18 cellular contexts compared by ENCODE assay signal in genomic region chr15:57019496-57020160, GRCh38.
DNase-seq lines count a peak whose midpoint lies in the region; ATAC-seq, FAIRE-seq and TF ChIP-seq lines count a peak whose summit lies in the region.
"Had no signal": no experiment of that assay in that cellular context is flagged by ENCODE, and none has a peak within 500 bp of the region (broad histone marks: within the 10 kb centered on the region; RNA-seq: fewer than 3 reads in every experiment).

No MANE protein-coding gene starts in this region.

- TF ChIP-seq POLR2A in heart left ventricle (IDR thresholded peaks at IDR 0.05) (no peak), gastrocnemius medialis (IDR thresholded peaks at IDR 0.05) (no peak)

- intact Hi-C loops in heart left ventricle (cut with DNase I) = no loop called here
- intact Hi-C loops in gastrocnemius medialis (cut with DNase I; ENCODE audit: low total_unique reads) = no loop called here
- intact Hi-C loops in A673 (cut with micrococcal nuclease; ENCODE audit: unreplicated experiment) = loop anchor here (5.0 to 10.0 kb wide), 3 partner anchors 123 to 525 kb away; no protein-coding TSS in a partner anchor

- H3K36me3 Mint-ChIP-seq in astrocyte (ENCODE audit: low read depth, unreplicated experiment) = peaks cover 5% of the 10 kb centered on the region

- no peak overlapping the region for H3K27ac ChIP-seq in astrocyte (ENCODE audit: low read depth, low read length)
- H3K27ac ChIP-seq in heart left ventricle = peak overlapping the region in 5 of 12 donors; percentile 2 to 29 (median 9)
- peak overlapping the region in 3 of 4 donors; percentile 17 to 33 (median 29) for H3K27ac ChIP-seq in gastrocnemius medialis
- H3K27ac ChIP-seq in A673 (ENCODE audit: low read depth, low read length, poor library complexity, severe bottlenecking) = no peak overlapping the region

- CTCF ChIA-PET in A673 (lab: Charles Lee) = no interaction called here

- H3K27me3 ChIP-seq in astrocyte (ENCODE audit: insufficient read depth, low read length) (no peaks in the 10 kb centered on the region), heart left ventricle (no peaks in the 10 kb centered on the region), gastrocnemius medialis (no peaks in the 10 kb centered on the region), A673 (replicated peaks; ENCODE audit: insufficient read depth, low read depth, low read length, poor library complexity) (no peaks in the 10 kb centered on the region)
- H3K27me3 ChIP-seq: BE2C had no signal

- H3K4me2 ChIP-seq in astrocyte (ENCODE audit: low read length) = peak overlapping the region; percentile 0
- H3K4me2 ChIP-seq: smooth muscle cell had no signal

- no TSS peak for BruUV-seq in A673 (replicated peaks; lab: Mats Ljungman, UMichigan)

- H3K27me3 Mint-ChIP-seq in astrocyte (ENCODE audit: low read depth, unreplicated experiment) = no peaks in the 10 kb centered on the region
- H3K27me3 Mint-ChIP-seq: activated naive CD8-positive, alpha-beta T cell treated with anti-CD3 and anti-CD28 coated beads for 36 hours; T-helper 17 cell had no signal

- H3K9me3 ChIP-seq in astrocyte (ENCODE audit: insufficient read depth, low read depth, low read length) (no peaks in the 10 kb centered on the region), heart left ventricle (peaks cover 0 to 7% (median 0%) of the 10 kb centered on the region in 12 donors), gastrocnemius medialis (no peaks in the 10 kb centered on the region), A673 (ENCODE audit: low read depth, low read length, poor library complexity, severe bottlenecking) (peaks cover 8% of the 10 kb centered on the region)
- H3K9me3 ChIP-seq: BE2C had no signal

- no peak overlapping the region for H3K4me3 Mint-ChIP-seq in astrocyte (ENCODE audit: unreplicated experiment)
- H3K4me3 Mint-ChIP-seq: activated naive CD8-positive, alpha-beta T cell treated with anti-CD3 and anti-CD28 coated beads for 36 hours; T-helper 17 cell had no signal

- ATAC-seq in heart left ventricle (peak; percentile 38 to 81 (median 58)), gastrocnemius medialis (no peak), GM21423 (IDR thresholded peaks at IDR 0.05; ENCODE audit: unreplicated experiment) (no peak)
- ATAC-seq: GM12878, T-helper 17 cell had no signal

- no peak overlapping the region for H2AFZ ChIP-seq in astrocyte (ENCODE audit: low read depth, low read length)

- POLR2A ChIA-PET in A673 (lab: Charles Lee; ENCODE audit: low non-redundant PET) = no interaction called here

- H3K4me1 ChIP-seq in astrocyte (ENCODE audit: insufficient read depth, low read length) (peaks cover 8% of the 10 kb centered on the region), heart left ventricle (peaks cover 0 to 48% (median 14%) of the 10 kb centered on the region in 12 donors), gastrocnemius medialis (peaks cover 25 to 27% of the 10 kb centered on the region in 2 donors), A673 (ENCODE audit: insufficient read depth, low read length, poor library complexity, severe bottlenecking) (peaks cover 37% of the 10 kb centered on the region)

- peak overlapping the region; percentile 58 for H3K27ac Mint-ChIP-seq in astrocyte (ENCODE audit: unreplicated experiment)
- H3K27ac Mint-ChIP-seq: activated naive CD8-positive, alpha-beta T cell treated with anti-CD3 and anti-CD28 coated beads for 36 hours; T-helper 17 cell had no signal

- H3K4me1 Mint-ChIP-seq in astrocyte (ENCODE audit: low read depth, unreplicated experiment) = peaks cover 8% of the 10 kb centered on the region

- in situ Hi-C loops in gastrocnemius medialis (cut with MboI; ENCODE audit: low sequenced_read_pairs in 4 of 4) = no loop called here

- no peak overlapping the region for H3K4me3 ChIP-seq in astrocyte (ENCODE audit: insufficient read depth, low read depth, low read length)
- no peak overlapping the region for H3K4me3 ChIP-seq in heart left ventricle
- no peak overlapping the region for H3K4me3 ChIP-seq in gastrocnemius medialis
- no peak overlapping the region for H3K4me3 ChIP-seq in A673 (ENCODE audit: low read depth, low read length, poor library complexity, severe bottlenecking)
- H3K4me3 ChIP-seq: GM12878, smooth muscle cell had no signal

- 69 to 85% (median 75%) methylated on average over 5 of the region's 5 CpGs for WGBS in heart left ventricle, 4 donors

- peaks cover 2% of the 10 kb centered on the region for H3K9me3 Mint-ChIP-seq in astrocyte (ENCODE audit: unreplicated experiment)

- TF ChIP-seq CTCF in astrocyte (IDR thresholded peaks at IDR 0.05; ENCODE audit: insufficient read depth, low read depth, low read length) = no peak
- TF ChIP-seq CTCF in heart left ventricle (IDR thresholded peaks at IDR 0.05) = no peak
- no peak for TF ChIP-seq CTCF in gastrocnemius medialis (IDR thresholded peaks at IDR 0.05 in 4 of 5, conservative IDR thresholded peaks at IDR 0.05 in 1 of 5)
- TF ChIP-seq CTCF in A673 (conservative IDR thresholded peaks at IDR 0.05; ENCODE audit: low read depth, low read length) = no peak

- no peak overlapping the region for H3K9ac ChIP-seq in astrocyte (ENCODE audit: low read length)

- peaks cover 93% of the 10 kb centered on the region for H3K79me2 ChIP-seq in astrocyte (ENCODE audit: insufficient read depth, low read length)

- H4K20me1 ChIP-seq in astrocyte (ENCODE audit: insufficient read depth, low read length) = peaks cover 68% of the 10 kb centered on the region

- DNase-seq in ELR (ENCODE audit: low read depth) (peak; percentile 67), astrocyte (ENCODE audit: low read depth) (peak; percentile 21), heart left ventricle (peak in 2 of 5 donors; percentile 39 to 59), gastrocnemius medialis (peak in 1 of 2 donors; percentile 29), T-helper 1 cell (no peak), A673 (ENCODE audit: low spot score) (no peak)
- no peak for DNase-seq in activated CD4-positive, alpha-beta T cell treated with anti-CD3 and anti-CD28 coated beads for 1 hour
- DNase-seq: activated CD4-positive, alpha-beta T cell treated with anti-CD3 and anti-CD28 coated beads for 48 hours; activated naive CD8-positive, alpha-beta T cell treated with anti-CD3 and anti-CD28 coated beads for 36 hours; activated T-cell treated with anti-CD3 and anti-CD28 coated beads, Interleukin-2, amount 50 U/mL, for 1 hour; BE2C; DMS79 treated with DMSO at 0.1 percent for 48 hours; NCI-H2029 treated with DMSO at 0.1 percent for 48 hours; NCI-H526; T-helper 17 cell had no signal

- H3K36me3 ChIP-seq in astrocyte (ENCODE audit: insufficient read depth, low read length) = no peaks in the 10 kb centered on the region
- H3K36me3 ChIP-seq in heart left ventricle = no peaks in the 10 kb centered on the region
- no peaks in the 10 kb centered on the region for H3K36me3 ChIP-seq in gastrocnemius medialis
- no peaks in the 10 kb centered on the region for H3K36me3 ChIP-seq in A673 (ENCODE audit: insufficient read depth, low read length, poor library complexity, severe bottlenecking)
- H3K36me3 ChIP-seq: BE2C had no signal

- FAIRE-seq in astrocyte (lab: Jason Lieb, UNC) = no peak
- FAIRE-seq: GM12878 had no signal

Comparison
In these comparisons a context has a peak if more than half of its experiments do, and no peak if none do; other contexts are left out.
1. DNase-seq: peak in ELR (single experiment) and astrocyte (single experiment); none in T-helper 1 cell (0 of 5), A673 (single experiment) and activated CD4-positive, alpha-beta T cell treated with anti-CD3 and anti-CD28 coated beads for 1 hour (single experiment).
2. H3K27ac ChIP-seq: peak in gastrocnemius medialis (3 of 4); none in astrocyte (single experiment) and A673 (single experiment).
3. ATAC-seq: peak in heart left ventricle (4 of 4); none in gastrocnemius medialis (0 of 2) and GM21423 (single experiment).